ENCODE assay signal across 18 cellular contexts in genomic region chr7:157552295-157552993, GRCh38.
DNase-seq lines count a peak whose midpoint lies in the region; ATAC-seq and TF ChIP-seq lines count a peak whose summit lies in the region.
"Had no signal": no experiment of that assay in that cellular context is flagged by ENCODE, and none has a peak within 500 bp of the region (broad histone marks: within the 10 kb centered on the region; RNA-seq: fewer than 3 reads in every experiment).

No MANE protein-coding gene starts in this region.

- H3K9me3 Mint-ChIP-seq in effector memory CD8-positive, alpha-beta T cell: no peaks in the 10 kb centered on the region
- H3K9me3 Mint-ChIP-seq in neural crest cell: no peaks in the 10 kb centered on the region
- H3K9me3 Mint-ChIP-seq in activated CD4-positive, alpha-beta T cell treated with anti-CD3 and anti-CD28 coated beads, Interleukin-2, amount 10 ng/mL, durations not matched to agents 7 days and 5 days: no peaks in the 10 kb centered on the region

- TF ChIP-seq CTCF in heart left ventricle (IDR thresholded peaks at IDR 0.05) (no peak), neural crest cell (conservative IDR thresholded peaks at IDR 0.05) (no peak), suprapubic skin (IDR thresholded peaks at IDR 0.05) (no peak)

- H3K4me1 Mint-ChIP-seq in effector memory CD8-positive, alpha-beta T cell (ENCODE audit: low read depth in 2 of 2): peaks cover 0 to 3% of the 10 kb centered on the region in 2 donors
- no peaks in the 10 kb centered on the region for H3K4me1 Mint-ChIP-seq in neural crest cell
- no peaks in the 10 kb centered on the region for H3K4me1 Mint-ChIP-seq in activated CD4-positive, alpha-beta T cell treated with anti-CD3 and anti-CD28 coated beads, Interleukin-2, amount 10 ng/mL, durations not matched to agents 7 days and 5 days

- TF ChIP-seq POLR2A in heart left ventricle (IDR thresholded peaks at IDR 0.05): no peak
- TF ChIP-seq POLR2A in suprapubic skin (IDR thresholded peaks at IDR 0.05): no peak

- WGBS in heart left ventricle, 4 donors: 87 to 90% (median 88%) methylated on average over 24 to 26 of the region's 26 CpGs
- 88% methylated on average over 26 of the region's 26 CpGs for WGBS in suprapubic skin

- ATAC-seq in heart left ventricle: no peak
- no peak for ATAC-seq in effector memory CD8-positive, alpha-beta T cell (replicated peaks)
- ATAC-seq: Panc1 had no signal

- H3K27me3 ChIP-seq in heart left ventricle (no peaks in the 10 kb centered on the region), suprapubic skin (no peaks in the 10 kb centered on the region)
- H3K27me3 ChIP-seq: MG63 had no signal

- H3K4me3 Mint-ChIP-seq in effector memory CD8-positive, alpha-beta T cell: no peak overlapping the region
- H3K4me3 Mint-ChIP-seq in neural crest cell: no peak overlapping the region
- H3K4me3 Mint-ChIP-seq in activated CD4-positive, alpha-beta T cell treated with anti-CD3 and anti-CD28 coated beads, Interleukin-2, amount 10 ng/mL, durations not matched to agents 7 days and 5 days: no peak overlapping the region

- H3K27ac Mint-ChIP-seq in effector memory CD8-positive, alpha-beta T cell: peak overlapping the region; percentile 80 to 88
- H3K27ac Mint-ChIP-seq in neural crest cell (ENCODE audit: unreplicated experiment): peak overlapping the region; percentile 47
- H3K27ac Mint-ChIP-seq in activated CD4-positive, alpha-beta T cell treated with anti-CD3 and anti-CD28 coated beads, Interleukin-2, amount 10 ng/mL, durations not matched to agents 7 days and 5 days: no peak overlapping the region

- CTCF ChIA-PET in activated CD4-positive, alpha-beta T cell treated with anti-CD3 and anti-CD28 coated beads, Interleukin-2, amount 10 ng/mL, durations not matched to agents 7 days and 5 days (lab: Charles Lee): no interaction called here

- H3K36me3 ChIP-seq in heart left ventricle (peaks cover 0 to 14% (median 4%) of the 10 kb centered on the region in 9 donors), suprapubic skin (no peaks in the 10 kb centered on the region)
- H3K36me3 ChIP-seq: MG63 had no signal

- H3K9me3 ChIP-seq in heart left ventricle: no peaks in the 10 kb centered on the region
- no peaks in the 10 kb centered on the region for H3K9me3 ChIP-seq in suprapubic skin
- H3K9me3 ChIP-seq: MG63 had no signal

- no peak for TF ChIP-seq EP300 in suprapubic skin (IDR thresholded peaks at IDR 0.05)

- DNase-seq in cardiac septum (ENCODE audit: low spot score) (peak; percentile 50), heart left ventricle (no peak), neural crest cell (ENCODE audit: low read depth, low spot score) (no peak), suprapubic skin (ENCODE audit: low spot score in 2 of 2) (peak; percentile 45 to 55), NCI-H2227 treated with DMSO at 0.1 percent for 48 hours (lab: John Stamatoyannopoulos, UW) (no peak), NCI-H526 (lab: John Stamatoyannopoulos, UW) (no peak)
- no peak for DNase-seq in effector memory CD8-positive, alpha-beta T cell
- DNase-seq in activated CD4-positive, alpha-beta T cell treated with anti-CD3 and anti-CD28 coated beads, Interleukin-2, amount 10 ng/mL, durations not matched to agents 7 days and 5 days: no peak
- DNase-seq: C1 segment of cervical spinal cord, GOT3, IMR-90, Kasumi-1, MG63, NCI-H1048, NCI-H1436, NCI-H1930, NCI-H69 had no signal

- POLR2A ChIA-PET in activated CD4-positive, alpha-beta T cell treated with anti-CD3 and anti-CD28 coated beads, Interleukin-2, amount 10 ng/mL, durations not matched to agents 7 days and 5 days (lab: Charles Lee): no interaction called here

- intact Hi-C loops in cardiac septum (cut with DNase I) (no loop called here), heart left ventricle (cut with DNase I) (no loop called here)

- no peaks in the 10 kb centered on the region for H3K36me3 Mint-ChIP-seq in effector memory CD8-positive, alpha-beta T cell (ENCODE audit: insufficient read depth)
- peaks cover 10% of the 10 kb centered on the region for H3K36me3 Mint-ChIP-seq in neural crest cell (ENCODE audit: low read depth)
- no peaks in the 10 kb centered on the region for H3K36me3 Mint-ChIP-seq in activated CD4-positive, alpha-beta T cell treated with anti-CD3 and anti-CD28 coated beads, Interleukin-2, amount 10 ng/mL, durations not matched to agents 7 days and 5 days (ENCODE audit: low read depth)

- H3K4me1 ChIP-seq in heart left ventricle: no peaks in the 10 kb centered on the region
- H3K4me1 ChIP-seq in suprapubic skin: no peaks in the 10 kb centered on the region

- H3K27ac ChIP-seq in heart left ventricle: no peak overlapping the region
- H3K27ac ChIP-seq in suprapubic skin: no peak overlapping the region

- H3K27me3 Mint-ChIP-seq in effector memory CD8-positive, alpha-beta T cell: no peaks in the 10 kb centered on the region
- H3K27me3 Mint-ChIP-seq in neural crest cell (ENCODE audit: low read depth): no peaks in the 10 kb centered on the region
- no peaks in the 10 kb centered on the region for H3K27me3 Mint-ChIP-seq in activated CD4-positive, alpha-beta T cell treated with anti-CD3 and anti-CD28 coated beads, Interleukin-2, amount 10 ng/mL, durations not matched to agents 7 days and 5 days

- H3K4me3 ChIP-seq in heart left ventricle: no peak overlapping the region
- H3K4me3 ChIP-seq in suprapubic skin: no peak overlapping the region
- H3K4me3 ChIP-seq: MG63 had no signal

Comparison
In these comparisons a context has a peak if more than half of its experiments do, and no peak if none do; other contexts are left out.
1. DNase-seq: peak in cardiac septum (single experiment) and suprapubic skin (2 of 2); none in heart left ventricle (0 of 5), effector memory CD8-positive, alpha-beta T cell (0 of 3), neural crest cell (single experiment), NCI-H2227 treated with DMSO at 0.1 percent for 48 hours (single experiment), activated CD4-positive, alpha-beta T cell treated with anti-CD3 and anti-CD28 coated beads, Interleukin-2, amount 10 ng/mL, durations not matched to agents 7 days and 5 days (single experiment) and NCI-H526 (0 of 2).